22 cellular contexts compared by ENCODE assay signal in genomic region chr2:152489364-152489763, GRCh38.
DNase-seq lines count a peak whose midpoint lies in the region; ATAC-seq and TF ChIP-seq lines count a peak whose summit lies in the region.
"Had no signal": no experiment of that assay in that cellular context is flagged by ENCODE, and none has a peak within 500 bp of the region (broad histone marks: within the 10 kb centered on the region; RNA-seq: fewer than 3 reads in every experiment).

No MANE protein-coding gene starts in this region.

- no peaks in the 10 kb centered on the region for H3K36me3 Mint-ChIP-seq in neural progenitor cell
- H3K36me3 Mint-ChIP-seq: CD4-positive, alpha-beta memory T cell had no signal

- H3K4me3 Mint-ChIP-seq in neural progenitor cell: no peak overlapping the region
- H3K4me3 Mint-ChIP-seq: CD4-positive, alpha-beta memory T cell had no signal

- intact Hi-C loops in body of pancreas (cut with DNase I): no loop called here

- H3K4me1 ChIP-seq in OCI-LY3 (ENCODE audit: low read length) (peaks cover 40% of the 10 kb centered on the region), hepatocyte (ENCODE audit: insufficient read depth) (peaks cover 49% of the 10 kb centered on the region), neural progenitor cell (peaks cover 57% of the 10 kb centered on the region), body of pancreas (peaks cover 27% of the 10 kb centered on the region)

- H3K27me3 Mint-ChIP-seq in neural progenitor cell (ENCODE audit: insufficient read depth, low read depth): peaks cover 2% of the 10 kb centered on the region

- peaks cover 56% of the 10 kb centered on the region for H3K4me1 Mint-ChIP-seq in neural progenitor cell
- H3K4me1 Mint-ChIP-seq: CD4-positive, alpha-beta memory T cell had no signal

- H3K4me2 ChIP-seq in OCI-LY3 (ENCODE audit: low read length) (peak overlapping the region; percentile 55; the same call in 1 of the 2 replicates), hepatocyte (no peak overlapping the region), neural progenitor cell (no peak overlapping the region)

- peak overlapping the region; percentile 1 for H3K27ac Mint-ChIP-seq in neural progenitor cell
- H3K27ac Mint-ChIP-seq: CD4-positive, alpha-beta memory T cell had no signal

- H3K9me2 ChIP-seq in hepatocyte (replicated peaks; ENCODE audit: insufficient read depth): no peaks in the 10 kb centered on the region

- 61% methylated on average over 2 of the region's 2 CpGs for WGBS in hepatocyte (ENCODE audit: low lambda C conversion rate, missing lambda C conversion rate)
- whole genome bisulfite sequencing in body of pancreas, 2 donors: 58 to 65% methylated on average over 2 of the region's 2 CpGs

- H3K27ac ChIP-seq in OCI-LY3 (ENCODE audit: low read length) (peak overlapping the region; percentile 45), hepatocyte (peak overlapping the region; percentile 39), neural progenitor cell (no peak overlapping the region), body of pancreas (no peak overlapping the region)

- H3K9me3 Mint-ChIP-seq in neural progenitor cell: no peaks in the 10 kb centered on the region
- H3K9me3 Mint-ChIP-seq: CD4-positive, alpha-beta memory T cell had no signal

- H3K79me2 ChIP-seq in OCI-LY3 (ENCODE audit: low read length) (no peaks in the 10 kb centered on the region), hepatocyte (peaks cover 77% of the 10 kb centered on the region), neural progenitor cell (ENCODE audit: low read depth) (peaks cover 99% of the 10 kb centered on the region)

- TF ChIP-seq POLR2A in body of pancreas (IDR thresholded peaks at IDR 0.05): no peak

- no peak for DNase-seq in hepatocyte (ENCODE audit: low spot score)
- no peak for DNase-seq in neural progenitor cell (ENCODE audit: low spot score)
- no peak for DNase-seq in body of pancreas
- no peak for DNase-seq in activated gamma-delta T cell (lab: John Stamatoyannopoulos, UW)
- DNase-seq in DMS79 treated with DMSO at 0.1 percent for 48 hours (lab: John Stamatoyannopoulos, UW): no peak
- DNase-seq: Caco-2; CD4-positive, alpha-beta memory T cell; DMS153; H7; KBM-7; MM.1S; NCI-H1092; NCI-H1436; NCI-H187 treated with DMSO at 0.1 percent for 48 hours; NCI-H2107; NCI-H446 treated with DMSO at 0.1 percent for 48 hours; NCI-H526 treated with DMSO at 0.1 percent for 48 hours; SIG-M5 had no signal

- H3K36me3 ChIP-seq in OCI-LY3 (replicated peaks; ENCODE audit: low read depth, low read length): no peaks in the 10 kb centered on the region
- H3K36me3 ChIP-seq in hepatocyte (replicated peaks; ENCODE audit: insufficient read depth, low read depth): no peaks in the 10 kb centered on the region
- H3K36me3 ChIP-seq in neural progenitor cell: no peaks in the 10 kb centered on the region
- H3K36me3 ChIP-seq in body of pancreas (replicated peaks in 1 of 2; ENCODE audit: insufficient read depth in 1 of 2, low read depth in 2 of 2): no peaks in the 10 kb centered on the region

- ATAC-seq in body of pancreas (no peak), HG02973 (IDR thresholded peaks at IDR 0.05; ENCODE audit: unreplicated experiment) (no peak)
- ATAC-seq: HepG2, SK-N-SH treated with all-trans-retinoic acid at 6 μM for 48 hours had no signal

- no peaks in the 10 kb centered on the region for H4K20me1 ChIP-seq in OCI-LY3 (ENCODE audit: insufficient read depth, low read length)
- no peaks in the 10 kb centered on the region for H4K20me1 ChIP-seq in hepatocyte (ENCODE audit: insufficient read depth, poor library complexity, severe bottlenecking)
- peaks cover 81% of the 10 kb centered on the region for H4K20me1 ChIP-seq in neural progenitor cell (ENCODE audit: low read depth)

- H2AFZ ChIP-seq in OCI-LY3 (ENCODE audit: low read depth, low read length) (no peak overlapping the region), hepatocyte (no peak overlapping the region), neural progenitor cell (replicated peaks) (no peak overlapping the region)

- H3K9ac ChIP-seq in OCI-LY3 (ENCODE audit: low read length) (no peak overlapping the region), neural progenitor cell (no peak overlapping the region)

- no peaks in the 10 kb centered on the region for H3K9me3 ChIP-seq in OCI-LY3 (ENCODE audit: insufficient read depth, low read length)
- no peaks in the 10 kb centered on the region for H3K9me3 ChIP-seq in hepatocyte (ENCODE audit: low read depth)
- H3K9me3 ChIP-seq in neural progenitor cell (ENCODE audit: low read depth): no peaks in the 10 kb centered on the region
- H3K9me3 ChIP-seq in body of pancreas: no peaks in the 10 kb centered on the region
- H3K9me3 ChIP-seq: Caco-2 had no signal

- peaks cover 30% of the 10 kb centered on the region for H3F3A ChIP-seq in neural progenitor cell (ENCODE audit: low read depth)

- H3K4me3 ChIP-seq in OCI-LY3 (ENCODE audit: low read length) (no peak overlapping the region), hepatocyte (no peak overlapping the region), neural progenitor cell (no peak overlapping the region), body of pancreas (no peak overlapping the region)

- H3K27me3 ChIP-seq in OCI-LY3 (ENCODE audit: low read depth, low read length) (no peaks in the 10 kb centered on the region), hepatocyte (no peaks in the 10 kb centered on the region), neural progenitor cell (no peaks in the 10 kb centered on the region), body of pancreas (no peaks in the 10 kb centered on the region)

- no peak for TF ChIP-seq CTCF in OCI-LY3 (IDR thresholded peaks at IDR 0.05; ENCODE audit: low read depth, low read length)
- TF ChIP-seq CTCF in hepatocyte (IDR thresholded peaks at IDR 0.05; ENCODE audit: poor library complexity): no peak
- TF ChIP-seq CTCF in neural progenitor cell (IDR thresholded peaks at IDR 0.05): no peak
- TF ChIP-seq CTCF in body of pancreas (IDR thresholded peaks at IDR 0.05): no peak

Comparison
In these comparisons a context has a peak if more than half of its experiments do, and no peak if none do; other contexts are left out.
1. H3K27ac ChIP-seq: peak in OCI-LY3 (single experiment) and hepatocyte (single experiment); none in neural progenitor cell (single experiment) and body of pancreas (0 of 4).